10 cellular contexts compared by ENCODE assay signal in genomic region chrX:120015145-120016067, GRCh38.
DNase-seq lines count a peak whose midpoint lies in the region; ATAC-seq and TF ChIP-seq lines count a peak whose summit lies in the region.
"Had no signal": no experiment of that assay in that cellular context is flagged by ENCODE, and none has a peak within 500 bp of the region (broad histone marks: within the 10 kb centered on the region; RNA-seq: fewer than 3 reads in every experiment).

No MANE protein-coding gene starts in this region.

- DNase-seq in IMR-90 (no peak), mucosa of descending colon (peak in 1 of 3 donors; percentile 46), SHP77 (lab: John Stamatoyannopoulos, UW) (no peak)
- DNase-seq: NCI-H2029 treated with DMSO at 0.1 percent for 48 hours; stimulated activated CD4-positive, alpha-beta T cell treated with anti-CD3 and anti-CD28 coated beads, Interleukin-15, amount 100 ng/mL, for 24 hours had no signal

- TF ChIP-seq CTCF in C4-2B (conservative IDR thresholded peaks at IDR 0.05) (no peak), IMR-90 (conservative IDR thresholded peaks at IDR 0.05; ENCODE audit: low read depth, low read length) (no peak), mucosa of descending colon (IDR thresholded peaks at IDR 0.05) (no peak)

- peak overlapping the region; percentile 50; the same call in 1 of the 2 replicates for H3K4me2 ChIP-seq in IMR-90 (ENCODE audit: low read depth, low read length)

- intact Hi-C loops in IMR-90 (cut with micrococcal nuclease) = no loop called here
- intact Hi-C loops in dendritic cell treated with granulocyte-macrophage colony-stimulating factor and Interleukin-4, amounts not matched to agents 40 ng/mL and 50 ng/mL, for 4 days (cut with micrococcal nuclease) = no loop called here
- intact Hi-C loops in mucosa of descending colon (cut with DNase I, micrococcal nuclease) = no loop called here

- H4K8ac ChIP-seq in IMR-90 (ENCODE audit: low read depth in 2 of 2, low read length in 2 of 2) = no peak overlapping the region

- no peak overlapping the region for H3K14ac ChIP-seq in IMR-90 (replicated peaks; ENCODE audit: low read depth, low read length)

- ATAC-seq in IMR-90 (ENCODE audit: low read depth) (no peak), mucosa of descending colon (peak; percentile 32), GM18517 (IDR thresholded peaks at IDR 0.05; ENCODE audit: unreplicated experiment) (no peak), GM18520 (IDR thresholded peaks at IDR 0.05; ENCODE audit: unreplicated experiment) (no peak), HG02870 (IDR thresholded peaks at IDR 0.05; ENCODE audit: unreplicated experiment) (no peak)

- H3K4ac ChIP-seq in IMR-90 (ENCODE audit: low read depth, low read length) = no peak overlapping the region

- H3K4me1 ChIP-seq in IMR-90 (ENCODE audit: control insufficient read depth, insufficient read depth, low read length) = no peaks in the 10 kb centered on the region
- H3K4me1 ChIP-seq in mucosa of descending colon (ENCODE audit: low read depth) = no peaks in the 10 kb centered on the region

- in situ Hi-C loops in IMR-90 (cut with MboI; ENCODE audit: low sequenced_read_pairs) = no loop called here

- H3K27me3 ChIP-seq in IMR-90 (ENCODE audit: control insufficient read depth, insufficient read depth, low read length) = peaks cover 9% of the 10 kb centered on the region

- H3K36me3 ChIP-seq in IMR-90 (ENCODE audit: control insufficient read depth, insufficient read depth, low read length) (no peaks in the 10 kb centered on the region), mucosa of descending colon (ENCODE audit: low read depth) (no peaks in the 10 kb centered on the region)

- H3K36me3 Mint-ChIP-seq in dendritic cell treated with granulocyte-macrophage colony-stimulating factor and Interleukin-4, amounts not matched to agents 40 ng/mL and 50 ng/mL, for 4 days (ENCODE audit: low read depth) = no peaks in the 10 kb centered on the region

- no peak overlapping the region for H4K91ac ChIP-seq in IMR-90 (ENCODE audit: insufficient read depth, low read depth, low read length)

- H2BK5ac ChIP-seq in IMR-90 (ENCODE audit: low read depth, low read length, poor library complexity, severe bottlenecking) = no peak overlapping the region

- peaks cover 17% of the 10 kb centered on the region for H3K4me1 Mint-ChIP-seq in dendritic cell treated with granulocyte-macrophage colony-stimulating factor and Interleukin-4, amounts not matched to agents 40 ng/mL and 50 ng/mL, for 4 days (ENCODE audit: low read depth)

- H4K5ac ChIP-seq in IMR-90 (ENCODE audit: low read depth, low read length) = no peak overlapping the region

- H3K27ac ChIP-seq in C4-2B = peak overlapping the region; percentile 49; the same call in 1 of the 2 replicates
- no peak overlapping the region for H3K27ac ChIP-seq in IMR-90 (ENCODE audit: insufficient read depth, low read length)

- H3K27ac Mint-ChIP-seq in dendritic cell treated with granulocyte-macrophage colony-stimulating factor and Interleukin-4, amounts not matched to agents 40 ng/mL and 50 ng/mL, for 4 days = no peak overlapping the region

- H3K56ac ChIP-seq in IMR-90 (ENCODE audit: extremely low read depth, insufficient read depth, low read length) = no peak overlapping the region

- H2BK120ac ChIP-seq in IMR-90 (ENCODE audit: low read depth, low read length) = no peak overlapping the region

- dilution Hi-C loops in IMR-90 (cut with HindIII; ENCODE audit: low sequenced_read_pairs, unreplicated experiment) = no loop called here

- H2AK5ac ChIP-seq in IMR-90 (ENCODE audit: low read depth, low read length) = no peak overlapping the region

- H3K4me3 ChIP-seq in IMR-90 (ENCODE audit: insufficient read depth, low read depth, low read length) = no peak overlapping the region
- no peak overlapping the region for H3K4me3 ChIP-seq in mucosa of descending colon

- H3K79me1 ChIP-seq in IMR-90 (ENCODE audit: low read depth in 1 of 2, low read length in 2 of 2) = no peaks in the 10 kb centered on the region

- H2BK15ac ChIP-seq in IMR-90 (ENCODE audit: low read depth, low read length) = no peak overlapping the region

- POLR2A ChIA-PET in IMR-90 (lab: Charles Lee; ENCODE audit: unreplicated experiment) = no interaction called here

- H2BK20ac ChIP-seq in IMR-90 (ENCODE audit: low read depth, low read length) = no peak overlapping the region

- H2AFZ ChIP-seq in IMR-90 (replicated peaks; ENCODE audit: low read length, poor library complexity) = peak overlapping the region; percentile 17

- no peak overlapping the region for H3K23ac ChIP-seq in IMR-90 (ENCODE audit: low read depth, low read length)

- CTCF ChIA-PET in IMR-90 (lab: Yijun Ruan, JAX) = interaction anchor here (0.7 kb wide), 1 partner anchor 36 kb away, joined by 3 read pairs; no protein-coding TSS in a partner anchor

- H2AK9ac ChIP-seq in IMR-90 (replicated peaks; ENCODE audit: low read depth, low read length, poor library complexity) = no peak overlapping the region

- peak overlapping the region; percentile 71 for H3K4me3 Mint-ChIP-seq in dendritic cell treated with granulocyte-macrophage colony-stimulating factor and Interleukin-4, amounts not matched to agents 40 ng/mL and 50 ng/mL, for 4 days

- WGBS in IMR-90 (ENCODE audit: extremely low coverage in 2 of 2, insufficient read length in 1 of 2), 2 experiments = 54% methylated on average over 5 of the region's 58 CpGs; no CpG with 5 or more reads in 1 of the 2 experiments

- no peak overlapping the region for H3K18ac ChIP-seq in IMR-90 (ENCODE audit: low read depth, low read length)

- H4K20me1 ChIP-seq in IMR-90 (ENCODE audit: insufficient read depth, low read length) = no peaks in the 10 kb centered on the region

- no peaks in the 10 kb centered on the region for H3K9me3 Mint-ChIP-seq in dendritic cell treated with granulocyte-macrophage colony-stimulating factor and Interleukin-4, amounts not matched to agents 40 ng/mL and 50 ng/mL, for 4 days

- peaks cover 60% of the 10 kb centered on the region for H3K27me3 Mint-ChIP-seq in dendritic cell treated with granulocyte-macrophage colony-stimulating factor and Interleukin-4, amounts not matched to agents 40 ng/mL and 50 ng/mL, for 4 days

- no peak for TF ChIP-seq RAD21 in IMR-90 (IDR thresholded peaks at IDR 0.05; ENCODE audit: low read length)

- TF ChIP-seq POLR2A in IMR-90 (IDR thresholded peaks at IDR 0.05; ENCODE audit: low read depth, low read length) = no peak

- H3K9me1 ChIP-seq in IMR-90 (ENCODE audit: insufficient read depth, low read length) = no peaks in the 10 kb centered on the region

- no peak overlapping the region for H3K9ac ChIP-seq in IMR-90 (ENCODE audit: low read depth, low read length)

- H3K9me3 ChIP-seq in IMR-90 (ENCODE audit: control insufficient read depth, insufficient read depth, low read length) (no peaks in the 10 kb centered on the region), mucosa of descending colon (no peaks in the 10 kb centered on the region)

- no TSS peak for BruUV-seq in IMR-90 (replicated peaks; lab: Mats Ljungman, UMichigan)

TF ChIP-seq in IMR-90, 13 proteins besides CTCF, POLR2A, EP300 and RAD21:
- TF ChIP-seq CEBPB (IDR thresholded peaks at IDR 0.05; ENCODE audit: low read depth, low read length) (0 out of 2 replicates have a peak, but pooled peaks have one; percentile 5), MXI1 (IDR thresholded peaks at IDR 0.05; ENCODE audit: borderline replicate concordance, low read depth, low read length) (no peak)
TF ChIP-seq in IMR-90: peak in this region for 1.
